Comparison of ENCODE assay signal across 19 cellular contexts in genomic region chr1:194159941-194160340, GRCh38.
DNase-seq lines count a peak whose midpoint lies in the region; ATAC-seq and TF ChIP-seq lines count a peak whose summit lies in the region.
"Had no signal": no experiment of that assay in that cellular context is flagged by ENCODE, and none has a peak within 500 bp of the region (broad histone marks: within the 10 kb centered on the region; RNA-seq: fewer than 3 reads in every experiment).

No MANE protein-coding gene starts in this region.

- no peak overlapping the region for H3K27ac ChIP-seq in right cardiac atrium (ENCODE audit: low read length)
- H3K27ac ChIP-seq: heart right ventricle, SJCRH30, upper lobe of left lung had no signal

- TF ChIP-seq CTCF in chondrocyte (IDR thresholded peaks at IDR 0.05) = peak; percentile 63
- TF ChIP-seq CTCF in progenitor cell of endocrine pancreas (IDR thresholded peaks at IDR 0.05; ENCODE audit: unreplicated experiment) = peak; percentile 11

- H3K36me3 Mint-ChIP-seq in chondrocyte (ENCODE audit: low read depth) (peaks cover 3% of the 10 kb centered on the region), progenitor cell of endocrine pancreas (ENCODE audit: insufficient read depth) (no peaks in the 10 kb centered on the region)

- H3K4me1 ChIP-seq in right cardiac atrium (ENCODE audit: control insufficient read depth, insufficient read depth, low read length) = no peaks in the 10 kb centered on the region
- H3K4me1 ChIP-seq: heart right ventricle, SJCRH30, upper lobe of left lung had no signal

- H3K4me3 ChIP-seq in right cardiac atrium (ENCODE audit: low read length) = no peak overlapping the region
- H3K4me3 ChIP-seq: heart right ventricle, SJCRH30, smooth muscle cell, upper lobe of left lung had no signal

- no peaks in the 10 kb centered on the region for H3K27me3 ChIP-seq in right cardiac atrium (ENCODE audit: control insufficient read depth, insufficient read depth)
- H3K27me3 ChIP-seq: heart right ventricle, SJCRH30, upper lobe of left lung had no signal

- H3K4me3 Mint-ChIP-seq in chondrocyte (ENCODE audit: unreplicated experiment) = no peak overlapping the region
- H3K4me3 Mint-ChIP-seq in progenitor cell of endocrine pancreas (ENCODE audit: low read depth) = no peak overlapping the region
- H3K4me3 Mint-ChIP-seq: activated CD8-positive, alpha-beta T cell treated with anti-CD3 and anti-CD28 coated beads for 36 hours; activated T-helper 1 cell treated with anti-CD3 and anti-CD28 coated beads, Interleukin-12 subunit alpha, Interleukin-12 subunit beta, Interleukin-2, Interleukin-4 antibody, amounts not matched to agents 30 ng/mL and 10 ng/mL and 1 ng/mL, durations not matched to agents 14 hours and 24 hours and 36 hours had no signal

- no peaks in the 10 kb centered on the region for H3K9me3 ChIP-seq in right cardiac atrium (ENCODE audit: control insufficient read depth, low read length)
- H3K9me3 ChIP-seq: SJCRH30 had no signal

- H3K27me3 Mint-ChIP-seq in chondrocyte (ENCODE audit: low read depth) = no peaks in the 10 kb centered on the region
- no peaks in the 10 kb centered on the region for H3K27me3 Mint-ChIP-seq in progenitor cell of endocrine pancreas
- H3K27me3 Mint-ChIP-seq: activated CD8-positive, alpha-beta T cell treated with anti-CD3 and anti-CD28 coated beads for 36 hours had no signal

- intact Hi-C loops in Right ventricle myocardium superior (cut with DNase I) = no loop called here
- intact Hi-C loops in right cardiac atrium (cut with DNase I) = no loop called here

- H3K27ac Mint-ChIP-seq in chondrocyte (ENCODE audit: unreplicated experiment) = no peak overlapping the region
- no peak overlapping the region for H3K27ac Mint-ChIP-seq in progenitor cell of endocrine pancreas
- H3K27ac Mint-ChIP-seq: activated CD8-positive, alpha-beta T cell treated with anti-CD3 and anti-CD28 coated beads for 36 hours; activated T-helper 1 cell treated with anti-CD3 and anti-CD28 coated beads, Interleukin-12 subunit alpha, Interleukin-12 subunit beta, Interleukin-2, Interleukin-4 antibody, amounts not matched to agents 30 ng/mL and 10 ng/mL and 1 ng/mL, durations not matched to agents 14 hours and 24 hours and 36 hours had no signal

- ATAC-seq in Right ventricle myocardium superior (ENCODE audit: poor library complexity) (peak; percentile 49), right cardiac atrium (no peak), HG02642 (IDR thresholded peaks at IDR 0.05; ENCODE audit: poor library complexity, unreplicated experiment) (no peak)
- ATAC-seq: activated CD8-positive, alpha-beta T cell treated with anti-CD3 and anti-CD28 coated beads for 36 hours; heart right ventricle; stimulated activated naive CD8-positive, alpha-beta T cell treated with anti-CD3 and anti-CD28 coated beads, Interleukin-15, Interleukin-2, amounts not matched to agents 100 U/mL and 50 U/mL, for 24 hours had no signal

- H3K4me1 Mint-ChIP-seq in chondrocyte (ENCODE audit: low read depth) = peaks cover 4% of the 10 kb centered on the region
- H3K4me1 Mint-ChIP-seq in progenitor cell of endocrine pancreas (ENCODE audit: low read depth) = peaks cover 5% of the 10 kb centered on the region

- peaks cover 9% of the 10 kb centered on the region for H3K9me3 Mint-ChIP-seq in chondrocyte (ENCODE audit: low read depth)
- peaks cover 4% of the 10 kb centered on the region for H3K9me3 Mint-ChIP-seq in progenitor cell of endocrine pancreas (ENCODE audit: low read depth)
- H3K9me3 Mint-ChIP-seq: activated T-helper 1 cell treated with anti-CD3 and anti-CD28 coated beads, Interleukin-12 subunit alpha, Interleukin-12 subunit beta, Interleukin-2, Interleukin-4 antibody, amounts not matched to agents 30 ng/mL and 10 ng/mL and 1 ng/mL, durations not matched to agents 14 hours and 24 hours and 36 hours had no signal

- DNase-seq in Right ventricle myocardium superior (no peak), right cardiac atrium (no peak), NCI-H69 (lab: John Stamatoyannopoulos, UW) (peak; percentile 25), chondrocyte (ENCODE audit: low spot score) (no peak), progenitor cell of endocrine pancreas (ENCODE audit: low spot score, unreplicated experiment) (no peak), T-helper 1 cell (no peak), DMS79 treated with DMSO at 0.1 percent for 48 hours (lab: John Stamatoyannopoulos, UW) (no peak)
- DNase-seq: activated CD8-positive, alpha-beta T cell treated with anti-CD3 and anti-CD28 coated beads for 36 hours; erythroblast; heart right ventricle; KG1; NCI-H1694 treated with DMSO at 0.1 percent for 48 hours; NCI-H774; stimulated activated naive CD8-positive, alpha-beta T cell treated with anti-CD3 and anti-CD28 coated beads, Interleukin-15, Interleukin-2, amounts not matched to agents 100 U/mL and 50 U/mL, for 24 hours; upper lobe of left lung had no signal
